8 cellular contexts compared by ENCODE assay signal in the genomic region with DNA sequence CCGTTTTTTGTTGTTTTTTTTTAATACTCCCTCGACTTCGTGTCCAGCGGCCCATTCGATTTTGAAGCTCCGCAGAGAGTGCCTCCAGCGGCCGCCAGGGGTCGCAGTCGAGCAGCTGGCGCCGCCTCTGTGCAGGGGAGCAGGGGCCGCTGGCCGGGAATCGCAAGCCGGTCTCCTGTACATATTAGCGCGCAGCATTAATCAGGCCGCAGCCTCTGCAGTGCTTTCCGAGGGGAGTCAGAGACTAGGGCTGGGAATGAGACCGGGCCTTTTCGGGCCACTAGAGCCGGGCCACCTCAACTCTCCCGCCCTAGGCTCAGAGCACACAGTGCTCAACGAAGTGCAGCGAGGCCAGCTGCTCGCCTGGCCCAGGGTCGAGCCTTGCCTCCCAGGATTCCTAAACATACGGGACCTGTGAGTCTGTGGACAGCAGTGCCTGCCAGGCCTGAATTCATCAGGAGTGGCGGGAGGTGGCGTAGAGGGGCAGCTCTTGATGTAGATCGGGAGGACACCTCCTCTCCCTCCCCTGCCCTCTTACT.
DNase-seq lines count a peak whose midpoint lies in the region; ATAC-seq and TF ChIP-seq lines count a peak whose summit lies in the region.

No MANE protein-coding gene starts in this region.

- H3K4me3 Mint-ChIP-seq in activated T-cell treated with anti-CD3 and anti-CD28 coated beads, Interleukin-2, amount 50 U/mL, for 72 hours, result no peak overlapping the region
- H3K4me3 Mint-ChIP-seq in neural crest cell, result peak overlapping the region; percentile 78

- DNase-seq in NCI-H748 (lab: John Stamatoyannopoulos, UW; ENCODE audit: unreplicated experiment) (peak; percentile 57), NCI-H748 treated with DMSO at 0.1 percent for 48 hours (lab: John Stamatoyannopoulos, UW) (no peak), fibroblast of peridontal ligament (ENCODE audit: extremely low read depth) (peak; percentile 50), neural crest cell (ENCODE audit: low read depth, low spot score) (peak; percentile 78)
- peak; percentile 58 to 73 for DNase-seq in activated T-cell treated with anti-CD3 and anti-CD28 coated beads, Interleukin-2, amount 50 U/mL, for 72 hours
- peak; percentile 34 for DNase-seq in stimulated activated naive CD4-positive, alpha-beta T cell treated with Interleukin-2 at 50 U/mL for 16 hours (lab: John Stamatoyannopoulos, UW)

- H3K36me3 Mint-ChIP-seq in activated T-cell treated with anti-CD3 and anti-CD28 coated beads, Interleukin-2, amount 50 U/mL, for 72 hours (ENCODE audit: insufficient read depth in 2 of 2), result peaks cover 0 to 4% of the 10 kb centered on the region in 2 donors
- H3K36me3 Mint-ChIP-seq in neural crest cell (ENCODE audit: low read depth), result no peaks in the 10 kb centered on the region

- no peak overlapping the region for H3K4me3 ChIP-seq in OCI-LY1 (ENCODE audit: low read depth, low read length, poor library complexity, severe bottlenecking)

- no peaks in the 10 kb centered on the region for H3F3A ChIP-seq in OCI-LY1 (ENCODE audit: insufficient read depth, low read length)

- H3K4me2 ChIP-seq in OCI-LY1 (ENCODE audit: low read length), result no peak overlapping the region

- peaks cover 2 to 4% of the 10 kb centered on the region in 2 donors for H3K9me3 Mint-ChIP-seq in activated T-cell treated with anti-CD3 and anti-CD28 coated beads, Interleukin-2, amount 50 U/mL, for 72 hours
- H3K9me3 Mint-ChIP-seq in neural crest cell, result peaks cover 2% of the 10 kb centered on the region

- H4K20me1 ChIP-seq in OCI-LY1 (ENCODE audit: insufficient read depth, low read length), result no peaks in the 10 kb centered on the region

- H3K4me1 ChIP-seq in OCI-LY1 (ENCODE audit: insufficient read depth, low read length, severe bottlenecking), result no peaks in the 10 kb centered on the region

- H3K9me2 ChIP-seq in OCI-LY1 (ENCODE audit: low read depth, low read length), result no peaks in the 10 kb centered on the region

- peaks cover 40% of the 10 kb centered on the region for H3K27me3 Mint-ChIP-seq in activated T-cell treated with anti-CD3 and anti-CD28 coated beads, Interleukin-2, amount 50 U/mL, for 72 hours (ENCODE audit: low read depth)
- H3K27me3 Mint-ChIP-seq in neural crest cell (ENCODE audit: low read depth), result peaks cover 4% of the 10 kb centered on the region

- H3K4me1 Mint-ChIP-seq in activated T-cell treated with anti-CD3 and anti-CD28 coated beads, Interleukin-2, amount 50 U/mL, for 72 hours (ENCODE audit: low read depth), result no peaks in the 10 kb centered on the region
- H3K4me1 Mint-ChIP-seq in neural crest cell, result peaks cover 31% of the 10 kb centered on the region

- no peak overlapping the region for H3K27ac Mint-ChIP-seq in activated T-cell treated with anti-CD3 and anti-CD28 coated beads, Interleukin-2, amount 50 U/mL, for 72 hours
- no peak overlapping the region for H3K27ac Mint-ChIP-seq in neural crest cell (ENCODE audit: unreplicated experiment)

- ATAC-seq in HG03196 (IDR thresholded peaks at IDR 0.05; ENCODE audit: unreplicated experiment), result peak; percentile 75
- peak; percentile 77 to 80 for ATAC-seq in activated T-cell treated with anti-CD3 and anti-CD28 coated beads, Interleukin-2, amount 50 U/mL, for 72 hours (replicated peaks in 1 of 2)

- TF ChIP-seq CTCF in OCI-LY1 (IDR thresholded peaks at IDR 0.05; ENCODE audit: low read length) (peak; percentile 94), neural crest cell (conservative IDR thresholded peaks at IDR 0.05) (peak; percentile 100)

- no peak overlapping the region for H3K9ac ChIP-seq in OCI-LY1 (ENCODE audit: low read length)

- no peaks in the 10 kb centered on the region for H3K27me3 ChIP-seq in OCI-LY1 (ENCODE audit: insufficient read depth, low read length)

- no peaks in the 10 kb centered on the region for H3K36me3 ChIP-seq in OCI-LY1 (ENCODE audit: insufficient read depth, low read length)

- H2AFZ ChIP-seq in OCI-LY1 (ENCODE audit: low read length), result no peak overlapping the region

- no peaks in the 10 kb centered on the region for H3K79me2 ChIP-seq in OCI-LY1 (ENCODE audit: insufficient read depth, low read length)

- no peak overlapping the region for H3K27ac ChIP-seq in OCI-LY1 (ENCODE audit: low read depth, low read length, poor library complexity, severe bottlenecking)

- H3K9me3 ChIP-seq in OCI-LY1 (ENCODE audit: low read length), result no peaks in the 10 kb centered on the region
